ENCODE assay signal across 16 cellular contexts in genomic region chr3:24086597-24087369, GRCh38.
DNase-seq lines count a peak whose midpoint lies in the region; ATAC-seq, FAIRE-seq and TF ChIP-seq lines count a peak whose summit lies in the region.
"Had no signal": no experiment of that assay in that cellular context is flagged by ENCODE, and none has a peak within 500 bp of the region (broad histone marks: within the 10 kb centered on the region; RNA-seq: fewer than 3 reads in every experiment).

No MANE protein-coding gene starts in this region.

- H3K4me3 ChIP-seq in neural progenitor cell = no peak overlapping the region
- no peak overlapping the region for H3K4me3 ChIP-seq in small intestine (ENCODE audit: low read depth in 1 of 2, low read length in 2 of 2)
- H3K4me3 ChIP-seq: colonic mucosa, gastroesophageal sphincter had no signal

- no peaks in the 10 kb centered on the region for H3K27me3 Mint-ChIP-seq in neural progenitor cell (ENCODE audit: insufficient read depth, low read depth)
- H3K27me3 Mint-ChIP-seq: activated CD4-positive, alpha-beta memory T cell treated with anti-CD3 and anti-CD28 coated beads, Interleukin-2, amount 10 ng/mL, durations not matched to agents 7 days and 5 days had no signal

- no peaks in the 10 kb centered on the region for H3K79me2 ChIP-seq in neural progenitor cell (ENCODE audit: low read depth)

- H3K4me2 ChIP-seq in neural progenitor cell = peak overlapping the region; percentile 50

- no peak overlapping the region for H3K9ac ChIP-seq in neural progenitor cell

- peaks cover 31% of the 10 kb centered on the region for H3K4me1 ChIP-seq in neural progenitor cell
- H3K4me1 ChIP-seq in small intestine (ENCODE audit: control insufficient read depth in 2 of 2, insufficient read depth in 1 of 2, low read depth in 1 of 2, low read length in 1 of 2) = no peaks in the 10 kb centered on the region
- H3K4me1 ChIP-seq: BE2C, colonic mucosa, gastroesophageal sphincter had no signal

- H3K36me3 ChIP-seq in neural progenitor cell (no peaks in the 10 kb centered on the region), small intestine (ENCODE audit: control insufficient read depth in 2 of 2, insufficient read depth in 2 of 2, low read length in 2 of 2) (no peaks in the 10 kb centered on the region)
- H3K36me3 ChIP-seq: BE2C, colonic mucosa, gastroesophageal sphincter had no signal

- no peak overlapping the region for H3K4me3 Mint-ChIP-seq in neural progenitor cell
- H3K4me3 Mint-ChIP-seq: activated CD4-positive, alpha-beta memory T cell treated with anti-CD3 and anti-CD28 coated beads, Interleukin-2, amount 10 ng/mL, durations not matched to agents 7 days and 5 days; neural crest cell had no signal

- WGBS in small intestine, 3 donors = 26 to 45% (median 40%) methylated on average over 3 of the region's 3 CpGs

- no peaks in the 10 kb centered on the region for H4K20me1 ChIP-seq in neural progenitor cell (ENCODE audit: low read depth)

- H3K9me3 ChIP-seq in neural progenitor cell (ENCODE audit: low read depth) (peaks cover 7% of the 10 kb centered on the region), small intestine (ENCODE audit: control insufficient read depth, low read depth) (no peaks in the 10 kb centered on the region)
- H3K9me3 ChIP-seq: BE2C, colonic mucosa, gastroesophageal sphincter had no signal

- H3K36me3 Mint-ChIP-seq in neural progenitor cell = no peaks in the 10 kb centered on the region

- H3K9me3 Mint-ChIP-seq in neural progenitor cell = peaks cover 2% of the 10 kb centered on the region
- H3K9me3 Mint-ChIP-seq: activated CD4-positive, alpha-beta memory T cell treated with anti-CD3 and anti-CD28 coated beads, Interleukin-2, amount 10 ng/mL, durations not matched to agents 7 days and 5 days; neural crest cell had no signal

- TF ChIP-seq CTCF in neural progenitor cell (IDR thresholded peaks at IDR 0.05) = no peak

- no peak for FAIRE-seq in small intestine (lab: Jason Lieb, UNC)

- ATAC-seq in GM21723 (IDR thresholded peaks at IDR 0.05; ENCODE audit: unreplicated experiment) (no peak), HG03108 (IDR thresholded peaks at IDR 0.05; ENCODE audit: unreplicated experiment) (no peak)
- ATAC-seq: gastroesophageal sphincter, PC-3 had no signal

- H3K4me1 Mint-ChIP-seq in neural progenitor cell = peaks cover 6% of the 10 kb centered on the region
- H3K4me1 Mint-ChIP-seq: activated CD4-positive, alpha-beta memory T cell treated with anti-CD3 and anti-CD28 coated beads, Interleukin-2, amount 10 ng/mL, durations not matched to agents 7 days and 5 days; neural crest cell had no signal

- H3K27ac ChIP-seq in neural progenitor cell (peak overlapping the region; percentile 98), small intestine (ENCODE audit: low read depth in 1 of 2, low read length in 1 of 2) (no peak overlapping the region)
- H3K27ac ChIP-seq: colonic mucosa, gastroesophageal sphincter had no signal

- peak; percentile 13 for DNase-seq in EL
- peak; percentile 53 for DNase-seq in NCI-H2196 (lab: John Stamatoyannopoulos, UW; ENCODE audit: unreplicated experiment)
- DNase-seq in dedifferentiated amniotic fluid mesenchymal stem cell (ENCODE audit: extremely low spot score) = peak; percentile 60
- DNase-seq in neural progenitor cell (ENCODE audit: low spot score) = peak; percentile 85
- DNase-seq in activated CD4-positive, alpha-beta T cell treated with anti-CD3 and anti-CD28 coated beads for 1 hour = no peak
- no peak for DNase-seq in small intestine
- DNase-seq: activated CD4-positive, alpha-beta memory T cell treated with anti-CD3 and anti-CD28 coated beads, Interleukin-2, amount 10 ng/mL, durations not matched to agents 7 days and 5 days; activated gamma-delta T cell; BE2C; colonic mucosa; PC-3; T-helper 2 cell had no signal

- no peak overlapping the region for H2AFZ ChIP-seq in neural progenitor cell (replicated peaks)

- H3F3A ChIP-seq in neural progenitor cell (ENCODE audit: low read depth) = peaks cover 33% of the 10 kb centered on the region

- H3K27ac Mint-ChIP-seq in neural progenitor cell = no peak overlapping the region
- H3K27ac Mint-ChIP-seq: activated CD4-positive, alpha-beta memory T cell treated with anti-CD3 and anti-CD28 coated beads, Interleukin-2, amount 10 ng/mL, durations not matched to agents 7 days and 5 days had no signal

- no peaks in the 10 kb centered on the region for H3K27me3 ChIP-seq in neural progenitor cell
- no peaks in the 10 kb centered on the region for H3K27me3 ChIP-seq in small intestine (ENCODE audit: control insufficient read depth in 2 of 2, insufficient read depth in 2 of 2, low read length in 2 of 2)
- H3K27me3 ChIP-seq: BE2C, colonic mucosa, gastroesophageal sphincter had no signal

Comparison
In these comparisons a context has a peak if more than half of its experiments do, and no peak if none do; other contexts are left out.
1. DNase-seq: peak in EL (single experiment), NCI-H2196 (single experiment), dedifferentiated amniotic fluid mesenchymal stem cell (single experiment) and neural progenitor cell (single experiment); none in activated CD4-positive, alpha-beta T cell treated with anti-CD3 and anti-CD28 coated beads for 1 hour (single experiment) and small intestine (single experiment).